26 cellular contexts compared by ENCODE assay signal in genomic region chr1:77316966-77317365, GRCh38. TPM values are rescaled to one million over a fixed set of nuclear protein-coding genes. Genes with fewer than 3 reads are reported as not detected.
"Had no signal": no experiment of that assay in that cellular context is flagged by ENCODE, and none has a peak within 500 bp of the region (broad histone marks: within the 10 kb centered on the region; RNA-seq: fewer than 3 reads in every experiment).

No MANE protein-coding gene starts in this region.

- H3K4me3 Mint-ChIP-seq: dendritic cell treated with granulocyte-macrophage colony-stimulating factor and Interleukin-4, amounts not matched to agents 40 ng/mL and 50 ng/mL, for 4 days; endodermal cell; naive thymus-derived CD8-positive, alpha-beta T cell; nephron progenitor cell; stimulated activated effector memory CD8-positive, alpha-beta T cell treated with anti-CD3 and anti-CD28 coated beads, Interleukin-12 subunit alpha, Interleukin-12 subunit beta, amount 100 ng/mL, for 72 hours; type B pancreatic cell had no signal

- H3K4me3 ChIP-seq: gastroesophageal sphincter, heart right ventricle, left lung, prostate gland, right atrium auricular region, stomach, tibial artery had no signal

- H3K9me3 Mint-ChIP-seq: endodermal cell; nephron progenitor cell; stimulated activated effector memory CD8-positive, alpha-beta T cell treated with anti-CD3 and anti-CD28 coated beads, Interleukin-12 subunit alpha, Interleukin-12 subunit beta, amount 100 ng/mL, for 72 hours; type B pancreatic cell had no signal

- H3K27ac ChIP-seq: foreskin keratinocyte, gastroesophageal sphincter, heart right ventricle, left lung, prostate gland, right atrium auricular region, stomach, tibial artery had no signal

- H3K36me3 ChIP-seq: gastroesophageal sphincter, heart right ventricle, left lung, prostate gland, right atrium auricular region, stomach, tibial artery had no signal

- H3K9me3 ChIP-seq: gastroesophageal sphincter, heart right ventricle, left lung, prostate gland, right atrium auricular region, stomach, tibial artery had no signal

- H3K4me1 Mint-ChIP-seq: nephron progenitor cell; stimulated activated effector memory CD8-positive, alpha-beta T cell treated with anti-CD3 and anti-CD28 coated beads, Interleukin-12 subunit alpha, Interleukin-12 subunit beta, amount 100 ng/mL, for 72 hours had no signal

- H3K27ac Mint-ChIP-seq: dendritic cell treated with granulocyte-macrophage colony-stimulating factor and Interleukin-4, amounts not matched to agents 40 ng/mL and 50 ng/mL, for 4 days; endodermal cell; nephron progenitor cell; stimulated activated effector memory CD8-positive, alpha-beta T cell treated with anti-CD3 and anti-CD28 coated beads, Interleukin-12 subunit alpha, Interleukin-12 subunit beta, amount 100 ng/mL, for 72 hours; type B pancreatic cell had no signal

- ATAC-seq: esophagus mucosa; foreskin keratinocyte; gastroesophageal sphincter; heart right ventricle; left cardiac atrium; left lung; naive thymus-derived CD8-positive, alpha-beta T cell; sciatic nerve; stimulated activated effector memory CD8-positive, alpha-beta T cell treated with anti-CD3 and anti-CD28 coated beads, Interleukin-12 subunit alpha, Interleukin-12 subunit beta, amount 100 ng/mL, for 72 hours had no signal

- H3K4me1 ChIP-seq: gastroesophageal sphincter, heart right ventricle, left lung, prostate gland, right atrium auricular region, stomach had no signal

- H3K27me3 ChIP-seq: foreskin keratinocyte, gastroesophageal sphincter, heart right ventricle, left lung, right atrium auricular region, tibial artery had no signal

- H3K27me3 Mint-ChIP-seq: dendritic cell treated with granulocyte-macrophage colony-stimulating factor and Interleukin-4, amounts not matched to agents 40 ng/mL and 50 ng/mL, for 4 days; naive thymus-derived CD8-positive, alpha-beta T cell; type B pancreatic cell had no signal

- H3K36me3 Mint-ChIP-seq: stimulated activated effector memory CD8-positive, alpha-beta T cell treated with anti-CD3 and anti-CD28 coated beads, Interleukin-12 subunit alpha, Interleukin-12 subunit beta, amount 100 ng/mL, for 72 hours; type B pancreatic cell had no signal

- DNase-seq: effector CD8-positive, alpha-beta T cell; endodermal cell; foreskin keratinocyte; glutamatergic neuron; heart right ventricle; hippocampal formation; left cardiac atrium; left lung; mesendoderm; midbrain; naive thymus-derived CD8-positive, alpha-beta T cell; nephron progenitor cell; nucleus accumbens; stimulated activated CD4-positive, alpha-beta T cell treated with anti-CD3 and anti-CD28 coated beads, Interleukin-2, amount 100 ng/mL, for 24 hours; stimulated activated CD4-positive, alpha-beta T cell treated with anti-CD3 and anti-CD28 coated beads, Interleukin-4, amount 100 ng/mL, for 24 hours; stimulated activated naive CD4-positive, alpha-beta T cell treated with Interleukin-2 at 50 U/mL for 16 hours; stomach; tibial artery had no signal

RNA-seq across cellular contexts. Expression of gene AK5, which starts 35.1 kb away (rescaled TPM):
- total RNA-seq: esophagus mucosa had no signal
